In the genomic region with DNA sequence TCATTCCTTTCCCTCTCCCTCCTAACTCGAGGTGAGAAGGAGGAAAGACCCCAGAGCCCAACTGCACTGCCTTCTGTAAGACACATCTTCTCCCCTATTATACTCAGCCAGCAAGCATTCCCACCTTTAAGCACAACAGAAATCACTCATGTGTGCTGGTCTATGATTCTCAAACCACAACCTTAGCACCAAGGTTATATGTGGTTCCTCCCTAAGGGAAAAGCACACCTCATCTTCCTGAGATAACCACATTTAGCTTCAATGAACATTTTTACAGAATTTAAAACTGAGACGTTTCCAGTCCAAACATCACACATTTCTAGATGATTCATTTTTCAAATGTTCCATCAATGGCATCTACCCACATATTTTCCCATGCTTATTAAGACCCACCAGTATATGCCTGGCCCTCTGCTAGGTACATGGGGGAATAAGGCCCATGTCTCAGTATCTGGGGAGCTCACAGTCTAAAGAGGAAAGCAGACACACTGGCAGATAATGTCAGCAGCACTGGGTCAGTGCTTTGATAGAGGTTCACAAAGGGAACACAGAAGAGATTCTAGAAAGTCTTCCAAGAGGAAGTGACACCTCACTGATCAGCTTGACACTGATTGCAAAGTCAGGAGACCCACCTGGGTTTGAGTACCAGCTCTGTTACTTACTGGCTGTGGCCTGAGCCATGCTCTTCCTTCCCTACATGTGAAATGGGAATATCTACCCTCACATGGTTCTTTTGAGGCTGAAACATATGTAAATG, we compare ENCODE assay signal across 14 cellular contexts.
A peak's percentile ranks its signal among the peaks of the same experiment; 100 is the strongest.
DNase-seq lines count a peak whose midpoint lies in the region; ATAC-seq and TF ChIP-seq lines count a peak whose summit lies in the region.
"Had no signal": no experiment of that assay in that cellular context is flagged by ENCODE, and none has a peak within 500 bp of the region (broad histone marks: within the 10 kb centered on the region; RNA-seq: fewer than 3 reads in every experiment).

No MANE protein-coding gene starts in this region.

- no peaks in the 10 kb centered on the region for H3K27me3 Mint-ChIP-seq in memory B cell

- H3K4me3 ChIP-seq in OCI-LY3 (ENCODE audit: low read length), result no peak overlapping the region
- H3K4me3 ChIP-seq: tibial artery had no signal

- peaks cover 20% of the 10 kb centered on the region for H3K79me2 ChIP-seq in OCI-LY3 (ENCODE audit: low read length)

- ATAC-seq in GM18511 (IDR thresholded peaks at IDR 0.05; ENCODE audit: unreplicated experiment) (peak; percentile 70), HG02610 (IDR thresholded peaks at IDR 0.05; ENCODE audit: unreplicated experiment) (peak; percentile 63), memory B cell (ENCODE audit: low read depth) (peak; percentile 92)
- ATAC-seq: CD8-positive, alpha-beta T cell; left lobe of liver had no signal

- H3K27ac ChIP-seq in OCI-LY3 (ENCODE audit: low read length), result no peak overlapping the region
- H3K27ac ChIP-seq: RWPE1, tibial artery had no signal

- no peak overlapping the region for H3K27ac Mint-ChIP-seq in memory B cell
- H3K27ac Mint-ChIP-seq: CD8-positive, alpha-beta T cell; nephron had no signal

- peaks cover 2% of the 10 kb centered on the region for H3K36me3 ChIP-seq in OCI-LY3 (replicated peaks; ENCODE audit: low read depth, low read length)
- H3K36me3 ChIP-seq: tibial artery had no signal

- H3K9ac ChIP-seq in OCI-LY3 (ENCODE audit: low read length), result no peak overlapping the region

- peak overlapping the region; percentile 28 for H3K4me2 ChIP-seq in OCI-LY3 (ENCODE audit: low read length)

- H2AFZ ChIP-seq in OCI-LY3 (ENCODE audit: low read depth, low read length), result no peak overlapping the region

- no peak overlapping the region for H3K4me3 Mint-ChIP-seq in memory B cell
- H3K4me3 Mint-ChIP-seq: CD8-positive, alpha-beta T cell; nephron had no signal

- peaks cover 9% of the 10 kb centered on the region for H3K36me3 Mint-ChIP-seq in memory B cell

- H3K4me1 Mint-ChIP-seq in memory B cell, result peaks cover 32% of the 10 kb centered on the region

- no peaks in the 10 kb centered on the region for H3K9me3 ChIP-seq in OCI-LY3 (ENCODE audit: insufficient read depth, low read length)
- H3K9me3 ChIP-seq: tibial artery had no signal

- H3K4me1 ChIP-seq in OCI-LY3 (ENCODE audit: low read length), result peaks cover 45% of the 10 kb centered on the region

- no peak for TF ChIP-seq CTCF in OCI-LY3 (IDR thresholded peaks at IDR 0.05; ENCODE audit: low read depth, low read length)

- H4K20me1 ChIP-seq in OCI-LY3 (ENCODE audit: insufficient read depth, low read length), result peaks cover 69% of the 10 kb centered on the region

- no peak for DNase-seq in memory B cell (ENCODE audit: low spot score in 2 of 2)
- DNase-seq in DMS79 (lab: John Stamatoyannopoulos, UW), result no peak
- DNase-seq in OCI-M2 (lab: John Stamatoyannopoulos, UW; ENCODE audit: unreplicated experiment), result no peak
- DNase-seq in GM19238 (ENCODE audit: insufficient read length, low spot score), result no peak
- no peak for DNase-seq in NCI-H1417 treated with DMSO at 0.1 percent for 48 hours (lab: John Stamatoyannopoulos, UW)
- DNase-seq: CD8-positive, alpha-beta T cell; NCI-H2171 treated with DMSO at 0.1 percent for 48 hours; tibial artery had no signal

- H3K27me3 ChIP-seq in OCI-LY3 (ENCODE audit: low read depth, low read length), result no peaks in the 10 kb centered on the region
- H3K27me3 ChIP-seq: tibial artery had no signal

- H3K9me3 Mint-ChIP-seq in memory B cell, result peaks cover 5% of the 10 kb centered on the region
- H3K9me3 Mint-ChIP-seq: CD8-positive, alpha-beta T cell had no signal
